9 cellular contexts compared by ENCODE assay signal in the genomic region with DNA sequence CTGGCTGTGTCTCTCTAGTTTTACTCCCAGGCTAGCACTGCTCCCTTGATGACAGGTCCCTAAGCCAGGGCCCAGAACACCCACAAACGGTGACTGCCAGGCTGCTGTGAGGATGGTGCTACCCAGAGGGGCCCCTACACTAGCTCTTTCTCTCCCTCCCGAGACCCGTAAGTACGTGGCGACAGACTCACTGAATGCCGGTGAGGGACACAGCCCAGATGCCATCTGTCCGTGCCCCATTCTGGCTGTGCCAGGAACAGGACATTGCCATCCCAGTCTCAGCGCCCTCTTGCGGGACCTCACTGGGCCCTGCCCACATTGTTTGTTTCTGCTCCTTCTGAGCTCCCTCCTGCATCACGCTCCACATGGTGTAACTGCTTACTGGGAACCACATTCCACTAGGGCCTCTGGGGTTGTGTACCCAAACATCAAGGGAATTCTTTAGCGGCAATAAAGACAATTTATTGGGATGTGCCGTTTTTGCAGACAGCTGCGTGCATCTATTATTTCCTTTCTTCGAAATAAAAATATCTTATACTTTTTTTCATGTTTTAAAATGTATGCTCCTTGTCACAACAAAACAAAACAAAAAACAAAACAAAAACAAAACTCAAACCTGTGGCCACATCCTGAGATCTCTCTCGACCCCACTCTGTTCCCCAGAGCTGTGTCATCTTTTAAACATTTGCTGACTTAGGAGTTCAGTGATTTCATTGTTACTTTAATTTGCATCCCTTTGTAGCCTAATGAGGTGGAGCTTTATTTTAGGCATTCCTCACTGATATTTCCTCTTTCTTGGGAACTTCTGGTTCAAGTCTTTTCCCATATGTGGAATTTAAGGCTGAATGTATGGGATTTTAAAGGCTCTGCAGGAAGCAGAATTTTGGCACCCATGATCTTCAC. TPM values are rescaled to one million over a fixed set of nuclear protein-coding genes. Genes with fewer than 3 reads are reported as not detected.
DNase-seq lines count a peak whose midpoint lies in the region; ATAC-seq lines count a peak whose summit lies in the region.
"Had no signal": no experiment of that assay in that cellular context is flagged by ENCODE, and none has a peak within 500 bp of the region (broad histone marks: within the 10 kb centered on the region; RNA-seq: fewer than 3 reads in every experiment).

No MANE protein-coding gene starts in this region.

- ATAC-seq in esophagus mucosa (peak; percentile 47), HG03469 (IDR thresholded peaks at IDR 0.05; ENCODE audit: unreplicated experiment) (no peak), GM18520 (IDR thresholded peaks at IDR 0.05; ENCODE audit: unreplicated experiment) (no peak), HG02798 (IDR thresholded peaks at IDR 0.05; ENCODE audit: poor library complexity, unreplicated experiment) (no peak)

- in situ Hi-C loops in SK-MEL-5 (cut with HindIII; ENCODE audit: low pct_unique_long_range_greater_than_20kb, low sequenced_read_pairs): no loop called here

- peak; percentile 88 for DNase-seq in DMS 273 (lab: John Stamatoyannopoulos, UW; ENCODE audit: unreplicated experiment)
- DNase-seq in HT-29 (ENCODE audit: low spot score): peak; percentile 92
- peak; percentile 97 for DNase-seq in SK-MEL-5 (ENCODE audit: low read depth, low spot score)
- DNase-seq in myocyte (ENCODE audit: low read depth): peak; percentile 85

RNA-seq across cellular contexts. Expression of gene TPCN2, which starts 4.4 kb away (rescaled TPM):
- total RNA-seq in HT-29 (2014; rRNA removed; shearing (Covaris generic)): 21.9 and 25.1 TPM in 2 replicates
- total RNA-seq in SK-MEL-5 (2014; rRNA removed; shearing (Covaris generic)): 24.7 and 28.7 TPM in 2 replicates
- polyA plus RNA-seq in SK-MEL-5 (2015; cell fraction: cytosol; rRNA removed): 40.7 and 50.4 TPM in 2 replicates
- 143 and 176 TPM in 2 replicates for polyA plus RNA-seq in SK-MEL-5 (2015; cell fraction: nucleus; rRNA removed)
- total RNA-seq in esophagus mucosa (6.6 TPM), myocyte (1.8 and 5.6 TPM in 2 replicates)
- 6.5 TPM for polyA plus RNA-seq in myocyte (2012)

RNA-seq across cellular contexts. Expression of gene MRGPRF, which starts 31.3 kb away (rescaled TPM):
- 0.05 TPM in 2 replicates for total RNA-seq in HT-29 (2014; rRNA removed; shearing (Covaris generic))
- 0.11 and 0.61 TPM in 2 replicates for total RNA-seq in SK-MEL-5 (2014; rRNA removed; shearing (Covaris generic))
- 0.07 TPM in 1 of 2 replicates, not detected in the other for polyA plus RNA-seq in SK-MEL-5 (2015; cell fraction: cytosol; rRNA removed)
- 0.20 TPM in 1 of 2 replicates, not detected in the other for polyA plus RNA-seq in SK-MEL-5 (2015; cell fraction: nucleus; rRNA removed)
- total RNA-seq in esophagus mucosa (1.7 TPM), myocyte (0.21 TPM in 1 of 2 replicates, not detected in the other)
- polyA plus RNA-seq in myocyte (2012): 0.25 TPM
- total RNA-seq: T-helper 2 cell treated with Interferon-gamma antibody and Interleukin-4, amounts not matched to agents 100 ng/mL and 5 ng/mL, for 36 hours had no signal
